Comparison of ENCODE assay signal across 25 cellular contexts in genomic region chr14:95765016-95765415, GRCh38. TPM values are rescaled to one million over a fixed set of nuclear protein-coding genes. Genes with fewer than 3 reads are reported as not detected.
"Had no signal": no experiment of that assay in that cellular context is flagged by ENCODE, and none has a peak within 500 bp of the region (broad histone marks: within the 10 kb centered on the region; RNA-seq: fewer than 3 reads in every experiment).

No MANE protein-coding gene starts in this region.

- H3K9me3 ChIP-seq: breast epithelium, heart left ventricle, thyroid gland had no signal

- H3K4me1 ChIP-seq: breast epithelium, heart left ventricle, thyroid gland had no signal

- FAIRE-seq: colon, endothelial cell of umbilical vein, islet of Langerhans had no signal

- DNase-seq: activated B cell treated with CpG ODN at 0.5 μM for 24 hours; activated CD4-positive, alpha-beta T cell treated with anti-CD3 and anti-CD28 coated beads for 36 hours; activated CD4-positive, alpha-beta T cell treated with anti-CD3 and anti-CD28 coated beads, Interleukin-2, amount 50 U/mL, for 4 hours; activated CD8-positive, alpha-beta memory T cell treated with anti-CD3 and anti-CD28 coated beads for 24 hours; activated CD8-positive, alpha-beta memory T cell treated with anti-CD3 and anti-CD28 coated beads, Interleukin-2, amount 50 U/mL, for 4 hours; activated naive CD4-positive, alpha-beta T cell treated with anti-CD3 and anti-CD28 coated beads for 36 hours; activated naive CD8-positive, alpha-beta T cell treated with anti-CD3 and anti-CD28 coated beads, Interleukin-2, amount 10 ng/mL, durations not matched to agents 7 days and 5 days; activated T-cell treated with anti-CD3 and anti-CD28 coated beads, Interleukin-2, amount 50 U/mL, for 48 hours; amniotic stem cell; effector memory CD4-positive, alpha-beta T cell; heart left ventricle; left cardiac atrium; posterior cingulate gyrus; stimulated activated CD4-positive, alpha-beta T cell treated with anti-CD3 and anti-CD28 coated beads, Interleukin-4, amount 100 ng/mL, for 4 hours; stimulated activated naive CD8-positive, alpha-beta T cell treated with anti-CD3 and anti-CD28 coated beads, Interleukin-15, Interleukin-2, amounts not matched to agents 100 U/mL and 50 U/mL, for 24 hours; T1000; thyroid gland had no signal

- H3K36me3 ChIP-seq: breast epithelium, heart left ventricle, thyroid gland had no signal

- H3K27ac ChIP-seq: breast epithelium, heart left ventricle, thyroid gland had no signal

- H3K4me3 ChIP-seq: breast epithelium, heart left ventricle, thyroid gland had no signal

- H3K27me3 ChIP-seq: thyroid gland had no signal

- ATAC-seq: activated CD4-positive, alpha-beta T cell treated with anti-CD3 and anti-CD28 coated beads for 36 hours; esophagus mucosa; heart left ventricle; left cardiac atrium; stimulated activated naive CD8-positive, alpha-beta T cell treated with anti-CD3 and anti-CD28 coated beads, Interleukin-15, Interleukin-2, amounts not matched to agents 100 U/mL and 50 U/mL, for 24 hours had no signal

RNA-seq across cellular contexts. Expression of gene TCL1A, which starts 51.1 kb away (rescaled TPM):
- total RNA-seq: activated CD4-positive, alpha-beta T cell treated with anti-CD3 and anti-CD28 coated beads for 36 hours; activated naive CD4-positive, alpha-beta T cell treated with anti-CD3 and anti-CD28 coated beads for 36 hours; breast epithelium; dermis microvascular lymphatic vessel endothelial cell; endothelial cell of umbilical vein; heart left ventricle; left cardiac atrium; lower leg skin; subcutaneous adipose tissue; thyroid gland had no signal
- polyA plus RNA-seq: endothelial cell of umbilical vein had no signal
